ENCODE assay signal across 15 cellular contexts in genomic region chr2:100865819-100866462, GRCh38. TPM values are rescaled to one million over a fixed set of nuclear protein-coding genes. Genes with fewer than 3 reads are reported as not detected.
DNase-seq lines count a peak whose midpoint lies in the region; ATAC-seq, FAIRE-seq and TF ChIP-seq lines count a peak whose summit lies in the region.
"Had no signal": no experiment of that assay in that cellular context is flagged by ENCODE, and none has a peak within 500 bp of the region (broad histone marks: within the 10 kb centered on the region; RNA-seq: fewer than 3 reads in every experiment).

No MANE protein-coding gene starts in this region.

- H3K4me1 ChIP-seq in osteoblast (ENCODE audit: insufficient read depth, low read length): peaks cover 8% of the 10 kb centered on the region
- peaks cover 0 to 2% of the 10 kb centered on the region in 2 donors for H3K4me1 ChIP-seq in kidney (ENCODE audit: control insufficient read depth in 1 of 2, insufficient read depth in 1 of 2, low read depth in 1 of 2, low read length in 2 of 2)
- H3K4me1 ChIP-seq in GM23338 (ENCODE audit: insufficient read depth): no peaks in the 10 kb centered on the region

- H3K9me3 ChIP-seq in osteoblast (ENCODE audit: low read depth, low read length) (no peaks in the 10 kb centered on the region), kidney (ENCODE audit: control insufficient read depth in 1 of 2, low read length in 2 of 2) (peaks cover 0 to 4% of the 10 kb centered on the region in 2 donors)
- H3K9me3 ChIP-seq in CD4-positive, alpha-beta T cell (ENCODE audit: control insufficient read depth, low read length): peaks cover 11% of the 10 kb centered on the region

- H3K79me2 ChIP-seq in osteoblast (ENCODE audit: insufficient read depth, low read length) (peaks cover 14% of the 10 kb centered on the region), GM23338 (replicated peaks; ENCODE audit: insufficient read depth) (no peaks in the 10 kb centered on the region)

- H3K27me3 Mint-ChIP-seq in CD4-positive, alpha-beta T cell: peaks cover 3% of the 10 kb centered on the region
- peaks cover 4% of the 10 kb centered on the region for H3K27me3 Mint-ChIP-seq in GM23338 (ENCODE audit: insufficient read depth, low read depth, poor library complexity)

- H3K4me3 ChIP-seq in epithelial cell of esophagus (ENCODE audit: low read length) (no peak overlapping the region), osteoblast (ENCODE audit: insufficient read depth, low read length) (no peak overlapping the region), kidney (ENCODE audit: low read length in 2 of 2) (no peak overlapping the region), GM23338 (no peak overlapping the region)
- H3K4me3 ChIP-seq: GM12878, right atrium auricular region had no signal

- H4K20me1 ChIP-seq in osteoblast (ENCODE audit: insufficient read depth, low read length) (no peaks in the 10 kb centered on the region), GM23338 (replicated peaks; ENCODE audit: insufficient read depth) (no peaks in the 10 kb centered on the region)

- no peak overlapping the region for H3K9ac ChIP-seq in kidney (ENCODE audit: low read length in 2 of 2)

- H3K9me2 ChIP-seq in GM23338 (ENCODE audit: insufficient read depth): no peaks in the 10 kb centered on the region

- no peaks in the 10 kb centered on the region for H3F3A ChIP-seq in GM23338 (replicated peaks; ENCODE audit: low read depth)

- H3K4me3 Mint-ChIP-seq in CD4-positive, alpha-beta T cell: no peak overlapping the region
- no peak overlapping the region for H3K4me3 Mint-ChIP-seq in GM23338
- H3K4me3 Mint-ChIP-seq: CD4-positive, alpha-beta memory T cell; memory B cell had no signal

- H3K36me3 ChIP-seq in osteoblast (ENCODE audit: insufficient read depth, low read length) (no peaks in the 10 kb centered on the region), kidney (ENCODE audit: control insufficient read depth in 1 of 2, insufficient read depth in 2 of 2, low read length in 2 of 2) (no peaks in the 10 kb centered on the region), GM23338 (ENCODE audit: insufficient read depth) (no peaks in the 10 kb centered on the region)
- H3K36me3 ChIP-seq: right atrium auricular region had no signal

- intact Hi-C loops in CD4-positive, alpha-beta T cell (cut with DNase I, micrococcal nuclease): no loop called here
- intact Hi-C loops in kidney (cut with DNase I): no loop called here

- DNase-seq in Ammon's horn (ENCODE audit: low spot score) (peak; percentile 17), NCI-H460 (ENCODE audit: extremely low read depth, low read depth) (peak; percentile 40), epithelial cell of esophagus (ENCODE audit: low read depth) (peak; percentile 81), osteoblast (ENCODE audit: insufficient read length, low spot score, missing footprints) (no peak), kidney (no peak), middle frontal gyrus (ENCODE audit: extremely low spot score, low spot score) (no peak), GM23338 (ENCODE audit: low spot score) (no peak)
- no peak for DNase-seq in CD4-positive, alpha-beta T cell
- DNase-seq: activated CD8-positive, alpha-beta memory T cell treated with anti-CD3 and anti-CD28 coated beads, Interleukin-2, amount 50 U/mL, for 4 hours; aorta; CD4-positive, alpha-beta memory T cell; NCI-H1694 treated with DMSO at 0.1 percent for 48 hours had no signal

- H3K4me2 ChIP-seq in osteoblast (ENCODE audit: insufficient read depth, low read length) (peak overlapping the region; percentile 30), GM23338 (no peak overlapping the region)

- H3K9me3 Mint-ChIP-seq in CD4-positive, alpha-beta T cell: peaks cover 14% of the 10 kb centered on the region
- H3K9me3 Mint-ChIP-seq in GM23338: no peaks in the 10 kb centered on the region; the same call in 2 of the 3 replicates

- H3K4me1 Mint-ChIP-seq in CD4-positive, alpha-beta T cell (ENCODE audit: low read depth): peaks cover 21% of the 10 kb centered on the region
- H3K4me1 Mint-ChIP-seq in GM23338: no peaks in the 10 kb centered on the region; the same call in 1 of the 3 replicates
- H3K4me1 Mint-ChIP-seq: CD4-positive, alpha-beta memory T cell; memory B cell had no signal

- H3K27me3 ChIP-seq in osteoblast (ENCODE audit: insufficient read depth, low read length) (no peaks in the 10 kb centered on the region), GM23338 (ENCODE audit: insufficient read depth) (no peaks in the 10 kb centered on the region)
- H3K27me3 ChIP-seq in CD4-positive, alpha-beta T cell (ENCODE audit: control insufficient read depth, insufficient read depth, low read length): no peaks in the 10 kb centered on the region
- H3K27me3 ChIP-seq: right atrium auricular region had no signal

- H3K36me3 Mint-ChIP-seq in CD4-positive, alpha-beta T cell (ENCODE audit: low read depth): peaks cover 11% of the 10 kb centered on the region
- no peaks in the 10 kb centered on the region; the same call in 2 of the 3 replicates for H3K36me3 Mint-ChIP-seq in GM23338 (ENCODE audit: low read depth)

- H2AFZ ChIP-seq in osteoblast (ENCODE audit: low read length): peak overlapping the region; percentile 51
- no peak overlapping the region for H2AFZ ChIP-seq in GM23338

- H3K27ac ChIP-seq in osteoblast (ENCODE audit: low read depth, low read length): no peak overlapping the region
- no peak overlapping the region for H3K27ac ChIP-seq in CD4-positive, alpha-beta T cell (ENCODE audit: low read depth, low read length)
- H3K27ac ChIP-seq in kidney (ENCODE audit: low read depth in 2 of 2, low read length in 2 of 2): no peak overlapping the region
- H3K27ac ChIP-seq in GM23338 (ENCODE audit: low read depth): no peak overlapping the region
- H3K27ac ChIP-seq: right atrium auricular region had no signal

- no peak for TF ChIP-seq CTCF in epithelial cell of esophagus (IDR thresholded peaks at IDR 0.05; ENCODE audit: insufficient read depth, low read depth, low read length, missing control alignments)
- no peak for TF ChIP-seq CTCF in osteoblast (IDR thresholded peaks at IDR 0.05; ENCODE audit: extremely low read depth, low read depth, low read length)
- TF ChIP-seq CTCF in CD4-positive, alpha-beta T cell (IDR thresholded peaks at IDR 0.05): no peak
- TF ChIP-seq CTCF in kidney (IDR thresholded peaks at IDR 0.05; ENCODE audit: borderline replicate concordance, extremely low read depth, insufficient read depth): no peak
- no peak for TF ChIP-seq CTCF in GM23338 (conservative IDR thresholded peaks at IDR 0.05; ENCODE audit: low read depth in 2 of 2)

- ATAC-seq in CD4-positive, alpha-beta T cell (ENCODE audit: poor library complexity): no peak
- ATAC-seq in GM23338: no peak
- ATAC-seq: GM12878 had no signal

- no peak overlapping the region for H3K27ac Mint-ChIP-seq in CD4-positive, alpha-beta T cell
- no peak overlapping the region for H3K27ac Mint-ChIP-seq in GM23338
- H3K27ac Mint-ChIP-seq: CD4-positive, alpha-beta memory T cell; memory B cell had no signal

- FAIRE-seq in kidney (lab: Jason Lieb, UNC): no peak
- FAIRE-seq: GM12878 had no signal

- CTCF ChIA-PET in CD4-positive, alpha-beta T cell (lab: Charles Lee): no interaction called here

- POLR2A ChIA-PET in CD4-positive, alpha-beta T cell (lab: Charles Lee): no interaction called here

TF ChIP-seq in GM23338, 12 proteins besides CTCF, POLR2A, EP300 and RAD21 (continues in another document):
- no peak for TF ChIP-seq STAT1 (IDR thresholded peaks at IDR 0.05; ENCODE audit: unreplicated experiment)
- TF ChIP-seq ETS1 (IDR thresholded peaks at IDR 0.05): no peak
- TF ChIP-seq ZNF331 (CRISPR knock-in tag; IDR thresholded peaks at IDR 0.05; ENCODE audit: low read depth): no peak
- TF ChIP-seq REST (IDR thresholded peaks at IDR 0.05; ENCODE audit: unreplicated experiment): no peak
- TF ChIP-seq NANOG (IDR thresholded peaks at IDR 0.05; ENCODE audit: borderline replicate concordance): no peak
- no peak for TF ChIP-seq POLR2AphosphoS5 (IDR thresholded peaks at IDR 0.05; ENCODE audit: low read depth)

RNA-seq across cellular contexts. Expression of gene NPAS2, which starts 46.0 kb away (rescaled TPM):
- 30.6 and 42.3 TPM in 2 replicates for total RNA-seq in NCI-H460 (2014; rRNA removed; shearing (Covaris generic))
- 44.5 and 47.6 TPM in 2 replicates for polyA plus RNA-seq in NCI-H460 (2014; cell fraction: nucleus; rRNA removed)
- 8.3 and 8.7 TPM in 2 replicates for total RNA-seq in osteoblast
- total RNA-seq in CD4-positive, alpha-beta T cell: 10 to 100 TPM in 1 of 2 experiments, 1 to 10 TPM in 1; 9.8 to 10.7 TPM
- total RNA-seq in kidney: 44.5 TPM
- polyA plus RNA-seq in kidney (ENCODE audit: insufficient read depth, low read depth, low replicate concordance): 8.4 TPM
- total RNA-seq in GM23338 (2014; rRNA removed; shearing (Covaris generic)): 0.56 and 0.58 TPM in 2 replicates
- 1.0 and 1.1 TPM in 2 replicates for polyA plus RNA-seq in GM23338 (2016; fragmentation: Nextera tagmentation; extraction: Ambion mirVana)
- polyA plus RNA-seq: GM12878 had no signal

Comparison
In these comparisons a context has a peak if more than half of its experiments do, and no peak if none do; other contexts are left out.
1. DNase-seq: peak in Ammon's horn (single experiment), NCI-H460 (single experiment) and epithelial cell of esophagus (single experiment); none in osteoblast (single experiment), CD4-positive, alpha-beta T cell (0 of 10), kidney (single experiment), middle frontal gyrus (single experiment) and GM23338 (single experiment).